In the genomic region with DNA sequence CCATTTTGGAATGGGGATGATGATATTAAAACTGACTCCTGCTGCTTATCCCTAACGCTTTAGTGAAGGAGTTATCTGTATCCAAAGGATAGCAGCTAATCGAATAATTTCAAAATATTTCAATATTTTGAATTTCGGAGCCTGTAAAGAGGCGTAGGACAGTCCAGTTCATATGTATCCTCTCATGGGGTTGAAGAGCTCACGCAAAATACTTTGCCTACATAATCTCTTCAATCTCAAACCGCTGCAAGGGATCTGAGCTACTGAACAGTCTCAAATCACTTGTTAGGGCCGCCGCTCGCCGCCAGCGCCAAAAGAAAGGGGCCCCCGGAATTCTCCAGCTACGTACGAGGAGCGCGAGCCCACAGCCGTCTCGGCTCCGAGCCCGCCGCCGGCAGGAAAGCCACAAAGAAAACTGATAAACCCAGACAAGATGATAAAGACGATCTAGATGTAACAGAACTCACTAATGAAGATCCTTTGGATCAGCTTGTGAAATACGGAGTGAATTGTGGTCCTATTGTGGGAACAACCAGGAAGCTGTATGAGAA, we compare ENCODE assay signal across 8 cellular contexts. TPM values are rescaled to one million over a fixed set of nuclear protein-coding genes. Genes with fewer than 3 reads are reported as not detected.
DNase-seq lines count a peak whose midpoint lies in the region; ATAC-seq and TF ChIP-seq lines count a peak whose summit lies in the region.

No MANE protein-coding gene starts in this region.

- ATAC-seq in GM21447 (IDR thresholded peaks at IDR 0.05; ENCODE audit: unreplicated experiment): no peak

- DNase-seq in BE2C: peak; percentile 17
- DNase-seq in HCEC 1CT: peak; percentile 30
- DNase-seq in T-helper 9 cell: peak; percentile 11
- DNase-seq in medulla oblongata (ENCODE audit: extremely low spot score): peak; percentile 24
- DNase-seq in stimulated activated CD8-positive, alpha-beta memory T cell treated with anti-CD3 and anti-CD28 coated beads, Interleukin-7, amount 100 ng/mL, for 48 hours (ENCODE audit: extremely low read depth in 1 of 2, low read depth in 1 of 2): peak; percentile 5 to 23
- DNase-seq in NCI-H1417 treated with DMSO at 0.1 percent for 48 hours (lab: John Stamatoyannopoulos, UW): no peak

- peaks cover 38% of the 10 kb centered on the region for H3K36me3 ChIP-seq in BE2C
- H3K36me3 ChIP-seq in duodenal mucosa (ENCODE audit: control insufficient read depth in 1 of 2, insufficient read depth in 2 of 2, low read length in 2 of 2): peaks cover 13 to 24% of the 10 kb centered on the region in 2 donors

- H3K4me3 ChIP-seq in BE2C (ENCODE audit: low read depth, low read length) (peak overlapping the region; percentile 93), duodenal mucosa (ENCODE audit: low read depth in 1 of 2, low read length in 2 of 2) (peak overlapping the region; percentile 79 to 81)

- H3K27me3 ChIP-seq in BE2C: peaks cover 1% of the 10 kb centered on the region; the same call in 1 of the 2 replicates
- no peaks in the 10 kb centered on the region for H3K27me3 ChIP-seq in duodenal mucosa (ENCODE audit: control insufficient read depth in 1 of 2, insufficient read depth in 2 of 2, low read length in 2 of 2)

- H3K9ac ChIP-seq in duodenal mucosa (ENCODE audit: low read depth in 1 of 2, low read length in 2 of 2): peak overlapping the region; percentile 33 to 80

- no peaks in the 10 kb centered on the region for H3K4me1 ChIP-seq in BE2C
- H3K4me1 ChIP-seq in duodenal mucosa (ENCODE audit: control insufficient read depth in 1 of 2, insufficient read depth in 2 of 2, low read length in 2 of 2): peaks cover 0 to 8% of the 10 kb centered on the region in 2 donors

- H3K27ac ChIP-seq in duodenal mucosa (ENCODE audit: low read depth, low read length): no peak overlapping the region

- no peak for TF ChIP-seq CTCF in BE2C (IDR thresholded peaks at IDR 0.05; ENCODE audit: low read depth, low read length)

- H3K9me3 ChIP-seq in BE2C (no peaks in the 10 kb centered on the region), duodenal mucosa (ENCODE audit: control insufficient read depth in 1 of 2, low read length in 2 of 2) (no peaks in the 10 kb centered on the region)

RNA-seq across cellular contexts. Expression of a gene that starts 0.6 kb away (rescaled TPM):
- polyA plus RNA-seq in BE2C (2012; ENCODE audit: insufficient read depth, insufficient read length, low read depth): 21.7 TPM

RNA-seq across cellular contexts. Expression of a gene that starts 33.4 kb away (rescaled TPM):
- not detected for polyA plus RNA-seq in BE2C (2012; ENCODE audit: insufficient read depth, insufficient read length, low read depth)
